ENCODE assay signal across 19 cellular contexts in the genomic region with DNA sequence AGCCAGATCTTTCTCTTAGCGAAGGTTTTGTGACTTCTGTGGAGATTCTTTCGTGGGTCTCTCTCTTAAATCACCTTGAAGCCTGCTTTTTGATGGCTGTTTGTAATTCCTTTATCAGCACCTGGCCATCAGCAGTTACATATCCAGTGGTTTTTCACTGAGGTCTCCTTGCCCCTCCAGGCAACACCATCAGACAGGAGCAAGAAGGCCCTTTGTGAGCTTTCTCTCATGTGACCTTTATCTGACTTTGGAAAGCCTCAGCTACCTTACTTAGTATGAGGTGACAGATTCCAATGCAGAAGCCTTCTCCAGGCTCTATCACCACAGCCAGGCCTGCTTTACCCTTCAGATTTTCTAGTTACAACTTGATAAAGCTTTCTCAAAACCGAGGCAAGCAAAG. TPM values are rescaled to one million over a fixed set of nuclear protein-coding genes. Genes with fewer than 3 reads are reported as not detected.
DNase-seq lines count a peak whose midpoint lies in the region; ATAC-seq and TF ChIP-seq lines count a peak whose summit lies in the region.
"Had no signal": no experiment of that assay in that cellular context is flagged by ENCODE, and none has a peak within 500 bp of the region (broad histone marks: within the 10 kb centered on the region; RNA-seq: fewer than 3 reads in every experiment).

No MANE protein-coding gene starts in this region.

- peak overlapping the region; percentile 100 for H3K18ac ChIP-seq in mesendoderm (ENCODE audit: low read length)

- H3K56ac ChIP-seq in mesendoderm (ENCODE audit: low read length): peak overlapping the region; percentile 51

- H3K4me1 Mint-ChIP-seq in CD8-positive, alpha-beta T cell (ENCODE audit: low read depth): no peaks in the 10 kb centered on the region
- H3K4me1 Mint-ChIP-seq in mesothelial cell of epicardium: peaks cover 15% of the 10 kb centered on the region
- H3K4me1 Mint-ChIP-seq: CD4-positive, alpha-beta memory T cell had no signal

- TF ChIP-seq CTCF in cardiac muscle cell (IDR thresholded peaks at IDR 0.05; ENCODE audit: low read depth, low read length): no peak
- no peak for TF ChIP-seq CTCF in colonic mucosa (IDR thresholded peaks at IDR 0.05)
- no peak for TF ChIP-seq CTCF in CD8-positive, alpha-beta T cell (IDR thresholded peaks at IDR 0.05)
- no peak for TF ChIP-seq CTCF in mesothelial cell of epicardium (IDR thresholded peaks at IDR 0.05; ENCODE audit: unreplicated experiment)

- no peak overlapping the region for H2AK5ac ChIP-seq in mesendoderm (ENCODE audit: low read length)

- H3K4me1 ChIP-seq in cardiac muscle cell (ENCODE audit: low read depth) (peaks cover 23% of the 10 kb centered on the region), colonic mucosa (peaks cover 3% of the 10 kb centered on the region), mesendoderm (ENCODE audit: control insufficient read depth, low read depth, low read length) (peaks cover 6% of the 10 kb centered on the region)
- no peaks in the 10 kb centered on the region for H3K4me1 ChIP-seq in CD8-positive, alpha-beta T cell (ENCODE audit: insufficient read depth, low read length)
- H3K4me1 ChIP-seq: BLaER1 treated with 17β-estradiol and CSF1 and Interleukin-3, amounts not matched to agents 10 nM and 100 nM; HAP-1 had no signal

- H3K4me3 Mint-ChIP-seq in CD8-positive, alpha-beta T cell: no peak overlapping the region
- no peak overlapping the region for H3K4me3 Mint-ChIP-seq in mesothelial cell of epicardium
- H3K4me3 Mint-ChIP-seq: CD4-positive, alpha-beta memory T cell had no signal

- H2BK120ac ChIP-seq in mesendoderm (ENCODE audit: low read depth, low read length): peak overlapping the region; percentile 97

- H3K27me3 ChIP-seq in cardiac muscle cell (no peaks in the 10 kb centered on the region), colonic mucosa (no peaks in the 10 kb centered on the region), mesendoderm (ENCODE audit: insufficient read depth, low read length, poor library complexity) (no peaks in the 10 kb centered on the region)
- H3K27me3 ChIP-seq in CD8-positive, alpha-beta T cell (ENCODE audit: insufficient read depth, low read length): no peaks in the 10 kb centered on the region
- H3K27me3 ChIP-seq: BLaER1 treated with 17β-estradiol and CSF1 and Interleukin-3, amounts not matched to agents 10 nM and 100 nM had no signal

- peak overlapping the region; percentile 99 for H2BK5ac ChIP-seq in mesendoderm (ENCODE audit: low read length)

- WGBS in mesendoderm (ENCODE audit: extremely low coverage, insufficient coverage, low lambda C conversion rate): no CpG with 5 or more reads among the region's 3 CpGs

- CTCF ChIA-PET in CD8-positive, alpha-beta T cell (lab: Charles Lee): no interaction called here

- H3K27ac ChIP-seq in cardiac muscle cell (peak overlapping the region; percentile 19), colonic mucosa (peak overlapping the region; percentile 63), mesendoderm (ENCODE audit: low read depth, low read length) (peak overlapping the region; percentile 99)
- H3K27ac ChIP-seq in CD8-positive, alpha-beta T cell (ENCODE audit: low read depth, low read length): no peak overlapping the region
- H3K27ac ChIP-seq: BLaER1 treated with 17β-estradiol and CSF1 and Interleukin-3, amounts not matched to agents 10 nM and 100 nM; HL-60; KMS-11 had no signal

- peak overlapping the region; percentile 79 for H3K4ac ChIP-seq in mesendoderm (ENCODE audit: low read depth, low read length)

- no peaks in the 10 kb centered on the region for H3K79me2 ChIP-seq in mesendoderm (ENCODE audit: control insufficient read depth, insufficient read depth, low read length)

- no peak overlapping the region for H3K9ac ChIP-seq in colonic mucosa (ENCODE audit: low read depth in 2 of 2, low read length in 2 of 2)
- peak overlapping the region; percentile 48 for H3K9ac ChIP-seq in mesendoderm (ENCODE audit: low read length)
- H3K9ac ChIP-seq: BLaER1 treated with 17β-estradiol and CSF1 and Interleukin-3, amounts not matched to agents 10 nM and 100 nM; KMS-11 had no signal

- no peaks in the 10 kb centered on the region for H3K9me3 ChIP-seq in cardiac muscle cell (ENCODE audit: low read depth)
- no peaks in the 10 kb centered on the region for H3K9me3 ChIP-seq in colonic mucosa
- H3K9me3 ChIP-seq in CD8-positive, alpha-beta T cell (ENCODE audit: low read length): no peaks in the 10 kb centered on the region
- H3K9me3 ChIP-seq: HAP-1 had no signal

- peak in 1 of 2 donors; percentile 55 for DNase-seq in cardiac muscle cell (ENCODE audit: low read depth in 1 of 2, low spot score in 1 of 2)
- DNase-seq in left cardiac atrium: no peak
- DNase-seq in colonic mucosa: no peak
- peak; percentile 99 for DNase-seq in mesendoderm
- DNase-seq in NCI-H1048 (lab: John Stamatoyannopoulos, UW): no peak
- no peak for DNase-seq in CD8-positive, alpha-beta T cell
- DNase-seq in mesothelial cell of epicardium (ENCODE audit: low spot score in 2 of 2, unreplicated experiment in 2 of 2): no peak
- no peak for DNase-seq in activated gamma-delta T cell (lab: John Stamatoyannopoulos, UW)
- DNase-seq: 8988T; CD4-positive, alpha-beta memory T cell; NCI-H1105 treated with DMSO at 0.1 percent for 48 hours; NCI-H2081; NCI-H2171 treated with DMSO at 0.1 percent for 48 hours; NCI-H524 treated with DMSO at 0.1 percent for 48 hours had no signal

- H3K36me3 ChIP-seq in cardiac muscle cell (no peaks in the 10 kb centered on the region), colonic mucosa (no peaks in the 10 kb centered on the region), mesendoderm (ENCODE audit: control insufficient read depth, insufficient read depth, low read length) (no peaks in the 10 kb centered on the region)
- no peaks in the 10 kb centered on the region for H3K36me3 ChIP-seq in CD8-positive, alpha-beta T cell (ENCODE audit: insufficient read depth, low read length)
- H3K36me3 ChIP-seq: BLaER1 treated with 17β-estradiol and CSF1 and Interleukin-3, amounts not matched to agents 10 nM and 100 nM; HAP-1 had no signal

- no peak overlapping the region for H3K4me2 ChIP-seq in mesendoderm (ENCODE audit: low read length)
- H3K4me2 ChIP-seq: BLaER1 treated with 17β-estradiol and CSF1 and Interleukin-3, amounts not matched to agents 10 nM and 100 nM; KMS-11 had no signal

- POLR2A ChIA-PET in CD8-positive, alpha-beta T cell (lab: Charles Lee): no interaction called here

- H4K5ac ChIP-seq in mesendoderm (ENCODE audit: low read length): no peak overlapping the region

- H3K4me3 ChIP-seq in cardiac muscle cell: no peak overlapping the region
- no peak overlapping the region for H3K4me3 ChIP-seq in colonic mucosa
- H3K4me3 ChIP-seq in mesendoderm (ENCODE audit: low read length): no peak overlapping the region
- no peak overlapping the region for H3K4me3 ChIP-seq in CD8-positive, alpha-beta T cell (ENCODE audit: low read depth, low read length)
- H3K4me3 ChIP-seq: BLaER1 treated with 17β-estradiol and CSF1 and Interleukin-3, amounts not matched to agents 10 nM and 100 nM; HAP-1 had no signal

- no peak for ATAC-seq in left cardiac atrium
- no peak for ATAC-seq in CD8-positive, alpha-beta T cell
- ATAC-seq: Right ventricle myocardium inferior had no signal

- H3K27me3 Mint-ChIP-seq in CD8-positive, alpha-beta T cell (ENCODE audit: low read depth): peaks cover 6% of the 10 kb centered on the region
- H3K27me3 Mint-ChIP-seq in mesothelial cell of epicardium (ENCODE audit: low read depth): no peaks in the 10 kb centered on the region

- intact Hi-C loops in left cardiac atrium (cut with DNase I): no loop called here
- intact Hi-C loops in colonic mucosa (cut with DNase I): no loop called here
- intact Hi-C loops in CD8-positive, alpha-beta T cell (cut with DNase I, micrococcal nuclease): no loop called here

- H4K8ac ChIP-seq in mesendoderm (ENCODE audit: low read depth, low read length): no peak overlapping the region

- no peaks in the 10 kb centered on the region for H3K9me3 Mint-ChIP-seq in CD8-positive, alpha-beta T cell
- peaks cover 11% of the 10 kb centered on the region for H3K9me3 Mint-ChIP-seq in mesothelial cell of epicardium

- H2BK15ac ChIP-seq in mesendoderm (replicated peaks; ENCODE audit: low read depth): peak overlapping the region; percentile 100

- no peaks in the 10 kb centered on the region for H3K36me3 Mint-ChIP-seq in CD8-positive, alpha-beta T cell
- peaks cover 2% of the 10 kb centered on the region for H3K36me3 Mint-ChIP-seq in mesothelial cell of epicardium
- H3K36me3 Mint-ChIP-seq: CD4-positive, alpha-beta memory T cell had no signal

- no peak overlapping the region for H3K27ac Mint-ChIP-seq in CD8-positive, alpha-beta T cell
- H3K27ac Mint-ChIP-seq in mesothelial cell of epicardium: no peak overlapping the region
- H3K27ac Mint-ChIP-seq: CD4-positive, alpha-beta memory T cell had no signal

- no peaks in the 10 kb centered on the region for H3K79me1 ChIP-seq in mesendoderm (ENCODE audit: low read length)

- no peak overlapping the region for H3K23ac ChIP-seq in mesendoderm (ENCODE audit: low read length)

RNA-seq across cellular contexts. Expression of gene P3H2, which starts 30.0 kb away (rescaled TPM):
- total RNA-seq in cardiac muscle cell (45.3 and 56.7 TPM in 2 replicates), left cardiac atrium (1 to 10 TPM; 1.6 to 4.0 TPM), colonic mucosa (10 to 100 TPM; 14.6 to 22.2 TPM), mesothelial cell of epicardium (14.8 to 17.2 TPM (median 15.8 TPM) in 3 replicates)
- 56.8 and 72.8 TPM in 2 replicates for polyA plus RNA-seq in cardiac muscle cell
- polyA plus RNA-seq in mesendoderm (2013, experiment 1 of 2): 45.6 TPM
- 41.5 TPM for polyA plus RNA-seq in mesendoderm (2013, experiment 2 of 2)
- total RNA-seq in CD8-positive, alpha-beta T cell: not detected
- total RNA-seq: CD4-positive, alpha-beta memory T cell had no signal
- polyA plus RNA-seq: CD4-positive, alpha-beta memory T cell had no signal
